Comparison of ENCODE assay signal across 18 cellular contexts in genomic region chr20:62675156-62675871, GRCh38. TPM values are rescaled to one million over a fixed set of nuclear protein-coding genes. Genes with fewer than 3 reads are reported as not detected.
DNase-seq lines count a peak whose midpoint lies in the region; ATAC-seq and TF ChIP-seq lines count a peak whose summit lies in the region.
"Had no signal": no experiment of that assay in that cellular context is flagged by ENCODE, and none has a peak within 500 bp of the region (broad histone marks: within the 10 kb centered on the region; RNA-seq: fewer than 3 reads in every experiment).

No MANE protein-coding gene starts in this region.

- H3K27me3 ChIP-seq in RWPE2 (ENCODE audit: insufficient read depth, poor library complexity, severe bottlenecking) = no peaks in the 10 kb centered on the region
- H3K27me3 ChIP-seq: vagina had no signal

- no peaks in the 10 kb centered on the region for H3K36me3 ChIP-seq in RWPE2 (ENCODE audit: low read depth)
- H3K36me3 ChIP-seq: breast epithelium, vagina had no signal

- no peak overlapping the region for H3K27ac ChIP-seq in RWPE2 (ENCODE audit: poor library complexity, severe bottlenecking)
- H3K27ac ChIP-seq: breast epithelium, heart left ventricle, vagina had no signal

- no peak for TF ChIP-seq CTCF in RWPE2 (IDR thresholded peaks at IDR 0.05; ENCODE audit: poor library complexity, severe bottlenecking)

- ATAC-seq in RWPE2 (ENCODE audit: low read depth) = peak; percentile 44
- no peak for ATAC-seq in HG03520 (IDR thresholded peaks at IDR 0.05; ENCODE audit: unreplicated experiment)
- no peak for ATAC-seq in HG02571 (IDR thresholded peaks at IDR 0.05; ENCODE audit: unreplicated experiment)
- no peak for ATAC-seq in HG02840 (IDR thresholded peaks at IDR 0.05; ENCODE audit: low FRiP score, unreplicated experiment)
- ATAC-seq: left ventricle myocardium superior had no signal

- DNase-seq in AG20443 (ENCODE audit: low spot score) (peak; percentile 65), HT1080 (ENCODE audit: low read depth) (peak; percentile 51), RWPE2 (ENCODE audit: low spot score) (no peak), kidney tubule cell (ENCODE audit: low spot score) (peak; percentile 41), NAMALWA (ENCODE audit: low spot score) (no peak)
- DNase-seq: activated CD4-positive, alpha-beta memory T cell treated with anti-CD3 and anti-CD28 coated beads, Interleukin-2, amount 10 ng/mL, durations not matched to agents 7 days and 5 days; activated gamma-delta T cell; GF-D8; heart left ventricle; left ventricle myocardium superior; NCI-H1105 treated with DMSO at 0.1 percent for 48 hours; stimulated activated CD4-positive, alpha-beta T cell treated with anti-CD3 and anti-CD28 coated beads, Interleukin-15, amount 100 ng/mL, for 24 hours; stimulated activated CD8-positive, alpha-beta memory T cell treated with anti-CD3 and anti-CD28 coated beads, Interleukin-4, amount 100 ng/mL, for 48 hours had no signal

- no peaks in the 10 kb centered on the region for H3K9me3 ChIP-seq in RWPE2 (ENCODE audit: severe bottlenecking)

- no peak overlapping the region for H3K4me3 ChIP-seq in RWPE2 (ENCODE audit: severe bottlenecking)
- H3K4me3 ChIP-seq: breast epithelium, heart left ventricle, vagina had no signal

- no peaks in the 10 kb centered on the region for H3K4me1 ChIP-seq in RWPE2 (ENCODE audit: insufficient read depth, poor library complexity, severe bottlenecking)
- H3K4me1 ChIP-seq: breast epithelium, vagina had no signal

RNA-seq across cellular contexts. Expression of gene SLCO4A1, which starts 33.0 kb away (rescaled TPM):
- total RNA-seq in HT1080 (2014; rRNA removed; shearing (Covaris generic)) = 45.5 and 55.7 TPM in 2 replicates
- polyA plus RNA-seq in HT1080 (2015; cell fraction: cytosol; rRNA removed) = 19.0 and 26.2 TPM in 2 replicates
- polyA plus RNA-seq in HT1080 (2015; cell fraction: nucleus; rRNA removed) = 43.9 and 50.8 TPM in 2 replicates

RNA-seq across cellular contexts. Expression of gene NTSR1, which starts 33.3 kb away (rescaled TPM):
- total RNA-seq in HT1080 (2014; rRNA removed; shearing (Covaris generic)) = 0.19 and 0.50 TPM in 2 replicates
- polyA plus RNA-seq in HT1080 (2015; cell fraction: cytosol; rRNA removed) = 0.10 and 0.22 TPM in 2 replicates
- 0.15 and 0.24 TPM in 2 replicates for polyA plus RNA-seq in HT1080 (2015; cell fraction: nucleus; rRNA removed)
- total RNA-seq: activated CD4-positive, alpha-beta memory T cell treated with anti-CD3 and anti-CD28 coated beads, Interleukin-2, amount 10 ng/mL, durations not matched to agents 7 days and 5 days; left ventricle myocardium superior had no signal

Comparison
In these comparisons a context has a peak if more than half of its experiments do, and no peak if none do; other contexts are left out.
1. DNase-seq: peak in AG20443 (single experiment), HT1080 (single experiment) and kidney tubule cell (single experiment); none in RWPE2 (single experiment) and NAMALWA (single experiment).